21 cellular contexts compared by ENCODE assay signal in genomic region chr3:139689122-139689521, GRCh38. TPM values are rescaled to one million over a fixed set of nuclear protein-coding genes. Genes with fewer than 3 reads are reported as not detected.
DNase-seq lines count a peak whose midpoint lies in the region; ATAC-seq, FAIRE-seq and TF ChIP-seq lines count a peak whose summit lies in the region.
"Had no signal": no experiment of that assay in that cellular context is flagged by ENCODE, and none has a peak within 500 bp of the region (broad histone marks: within the 10 kb centered on the region; RNA-seq: fewer than 3 reads in every experiment).

No MANE protein-coding gene starts in this region.

- DNase-seq in D721Med (ENCODE audit: insufficient read length, low spot score) (no peak), NCI-H2227 (lab: John Stamatoyannopoulos, UW; ENCODE audit: unreplicated experiment) (peak; percentile 84), Right ventricle myocardium inferior (ENCODE audit: missing footprints) (no peak)
- DNase-seq: activated CD4-positive, alpha-beta T cell treated with anti-CD3 and anti-CD28 coated beads for 1 hour; activated naive CD8-positive, alpha-beta T cell treated with anti-CD3 and anti-CD28 coated beads for 36 hours; DND-41; Karpas-422; lower lobe of right lung; NCI-H1694 treated with DMSO at 0.1 percent for 48 hours; ovary; Peyer's patch; stimulated activated naive B cell treated with anti-CD40 and anti-IgM and Interleukin-4, amounts not matched to agents 10 μg/mL and 1 μg/mL and 100 μg/mL, for 72 hours; T-helper 9 cell had no signal

- H3K27me3 ChIP-seq in HUES48 (ENCODE audit: control insufficient read depth, insufficient read depth, low read length) (no peaks in the 10 kb centered on the region), ectodermal cell (ENCODE audit: control insufficient read depth, insufficient read depth, low read length, poor library complexity, severe bottlenecking) (no peaks in the 10 kb centered on the region)
- H3K27me3 ChIP-seq: ovary, Peyer's patch had no signal

- TF ChIP-seq CTCF in D721Med (IDR thresholded peaks at IDR 0.05; ENCODE audit: insufficient read depth, missing control alignments) = no peak

- no peak overlapping the region; the same call in 1 of the 2 replicates for H3K9ac ChIP-seq in HUES48 (ENCODE audit: low read depth, low read length)

- intact Hi-C loops in Right ventricle myocardium inferior (cut with DNase I) = no loop called here

- peak overlapping the region; percentile 27 for H3K27ac ChIP-seq in HUES48 (ENCODE audit: low read depth, low read length)
- H3K27ac ChIP-seq in ectodermal cell (ENCODE audit: insufficient read depth, low read depth, low read length, poor library complexity, severe bottlenecking) = peak overlapping the region; percentile 80
- H3K27ac ChIP-seq: C4-2B, lower lobe of right lung, ovary, Peyer's patch, SK-N-MC had no signal

- FAIRE-seq in D721Med (lab: Jason Lieb, UNC) = peak; percentile 16

- no peaks in the 10 kb centered on the region for H3K9me3 ChIP-seq in HUES48 (ENCODE audit: control insufficient read depth, insufficient read depth, low read length)
- no peaks in the 10 kb centered on the region for H3K9me3 ChIP-seq in ectodermal cell (ENCODE audit: control insufficient read depth, low read length)
- H3K9me3 ChIP-seq: lower lobe of right lung, ovary, Peyer's patch had no signal

- TF ChIP-seq POLR2A in GM18505 (IDR thresholded peaks at IDR 0.05; ENCODE audit: borderline replicate concordance, extremely low read depth, insufficient read depth, insufficient read length) = no peak

- no peaks in the 10 kb centered on the region for H3K36me3 ChIP-seq in HUES48 (ENCODE audit: control insufficient read depth, insufficient read depth, low read length)
- no peaks in the 10 kb centered on the region for H3K36me3 ChIP-seq in ectodermal cell (ENCODE audit: control insufficient read depth, insufficient read depth, low read length)
- H3K36me3 ChIP-seq: lower lobe of right lung, ovary, Peyer's patch had no signal

- ATAC-seq in GM18505 (IDR thresholded peaks at IDR 0.05; ENCODE audit: unreplicated experiment) (no peak), HG03135 (IDR thresholded peaks at IDR 0.05; ENCODE audit: unreplicated experiment) (no peak), HG03045 (IDR thresholded peaks at IDR 0.05; ENCODE audit: unreplicated experiment) (no peak), Right ventricle myocardium inferior (no peak)
- ATAC-seq: lower lobe of right lung; sciatic nerve; stimulated activated naive B cell treated with anti-CD40 and anti-IgM and Interleukin-4, amounts not matched to agents 10 μg/mL and 1 μg/mL and 100 μg/mL, for 72 hours had no signal

- 21 to 24% methylated on average over 4 of the region's 4 CpGs for WGBS in ectodermal cell, 2 experiments

- H3K4me1 ChIP-seq in HUES48 (ENCODE audit: control insufficient read depth, insufficient read depth, low read length) = no peaks in the 10 kb centered on the region
- peaks cover 24% of the 10 kb centered on the region for H3K4me1 ChIP-seq in ectodermal cell (ENCODE audit: control insufficient read depth, insufficient read depth, low read length)
- H3K4me1 ChIP-seq: lower lobe of right lung, Peyer's patch had no signal

- H3K4me3 ChIP-seq in HUES48 (ENCODE audit: low read depth, low read length) (no peak overlapping the region), ectodermal cell (ENCODE audit: insufficient read depth, low read depth, low read length) (no peak overlapping the region)
- H3K4me3 ChIP-seq: lower lobe of right lung, ovary, Peyer's patch, SK-N-MC had no signal

RNA-seq across cellular contexts. Expression of gene NMNAT3, which starts 11.3 kb away (rescaled TPM):
- polyA plus RNA-seq in ectodermal cell (2013, experiment 1 of 4) = 0.96 TPM
- 0.64 TPM for polyA plus RNA-seq in ectodermal cell (2013, experiment 2 of 4)
- 1.5 TPM for polyA plus RNA-seq in ectodermal cell (2013, experiment 3 of 4)
- polyA plus RNA-seq in ectodermal cell (2013, experiment 4 of 4) = 1.1 TPM
- 11.0 TPM for total RNA-seq in Right ventricle myocardium inferior
